Comparison of ENCODE assay signal across 14 cellular contexts in genomic region chr10:110782616-110783015, GRCh38.
"Had no signal": no experiment of that assay in that cellular context is flagged by ENCODE, and none has a peak within 500 bp of the region (broad histone marks: within the 10 kb centered on the region; RNA-seq: fewer than 3 reads in every experiment).

No MANE protein-coding gene starts in this region.

- ATAC-seq: left lung; stimulated activated naive B cell treated with anti-CD40 and anti-IgM and Interleukin-4, amounts not matched to agents 10 μg/mL and 1 μg/mL and 100 μg/mL, for 72 hours; WTC11 had no signal

- H3K27ac ChIP-seq: colonic mucosa, left lung, parathyroid adenoma, RWPE1, SJSA1, suprapubic skin, upper lobe of right lung had no signal

- H3K4me3 ChIP-seq: colonic mucosa, esophagus squamous epithelium, left lung, SJSA1, skin epidermis, suprapubic skin, upper lobe of right lung had no signal

- H3K9me3 Mint-ChIP-seq: mesothelial cell of epicardium; stimulated activated naive B cell treated with anti-CD40 and anti-IgM and Interleukin-4, amounts not matched to agents 10 μg/mL and 1 μg/mL and 100 μg/mL, for 72 hours; WTC11 had no signal

- H3K36me3 Mint-ChIP-seq: stimulated activated naive B cell treated with anti-CD40 and anti-IgM and Interleukin-4, amounts not matched to agents 10 μg/mL and 1 μg/mL and 100 μg/mL, for 72 hours; WTC11 had no signal

- H3K9me3 ChIP-seq: colonic mucosa, esophagus squamous epithelium, left lung, SJSA1, suprapubic skin, upper lobe of right lung had no signal

- H3K9ac ChIP-seq: parathyroid adenoma had no signal

- DNase-seq: activated effector memory CD4-positive, alpha-beta T cell treated with anti-CD3 and anti-CD28 coated beads, Interleukin-2, amount 50 U/mL, for 16 hours; colonic mucosa; esophagus squamous epithelium; foreskin fibroblast; left lung; stimulated activated naive B cell treated with anti-CD40 and anti-IgM and Interleukin-4, amounts not matched to agents 10 μg/mL and 1 μg/mL and 100 μg/mL, for 72 hours; upper lobe of right lung had no signal

- H3K4me1 ChIP-seq: colonic mucosa, left lung, upper lobe of right lung had no signal

- H3K36me3 ChIP-seq: colonic mucosa, esophagus squamous epithelium, left lung, suprapubic skin, upper lobe of right lung had no signal

- H3K27ac Mint-ChIP-seq: mesothelial cell of epicardium; stimulated activated naive B cell treated with anti-CD40 and anti-IgM and Interleukin-4, amounts not matched to agents 10 μg/mL and 1 μg/mL and 100 μg/mL, for 72 hours; WTC11 had no signal

- H3K27me3 ChIP-seq: colonic mucosa, esophagus squamous epithelium, SJSA1, suprapubic skin, upper lobe of right lung had no signal

- H3K4me3 Mint-ChIP-seq: mesothelial cell of epicardium; stimulated activated naive B cell treated with anti-CD40 and anti-IgM and Interleukin-4, amounts not matched to agents 10 μg/mL and 1 μg/mL and 100 μg/mL, for 72 hours; WTC11 had no signal
